In the genomic region with DNA sequence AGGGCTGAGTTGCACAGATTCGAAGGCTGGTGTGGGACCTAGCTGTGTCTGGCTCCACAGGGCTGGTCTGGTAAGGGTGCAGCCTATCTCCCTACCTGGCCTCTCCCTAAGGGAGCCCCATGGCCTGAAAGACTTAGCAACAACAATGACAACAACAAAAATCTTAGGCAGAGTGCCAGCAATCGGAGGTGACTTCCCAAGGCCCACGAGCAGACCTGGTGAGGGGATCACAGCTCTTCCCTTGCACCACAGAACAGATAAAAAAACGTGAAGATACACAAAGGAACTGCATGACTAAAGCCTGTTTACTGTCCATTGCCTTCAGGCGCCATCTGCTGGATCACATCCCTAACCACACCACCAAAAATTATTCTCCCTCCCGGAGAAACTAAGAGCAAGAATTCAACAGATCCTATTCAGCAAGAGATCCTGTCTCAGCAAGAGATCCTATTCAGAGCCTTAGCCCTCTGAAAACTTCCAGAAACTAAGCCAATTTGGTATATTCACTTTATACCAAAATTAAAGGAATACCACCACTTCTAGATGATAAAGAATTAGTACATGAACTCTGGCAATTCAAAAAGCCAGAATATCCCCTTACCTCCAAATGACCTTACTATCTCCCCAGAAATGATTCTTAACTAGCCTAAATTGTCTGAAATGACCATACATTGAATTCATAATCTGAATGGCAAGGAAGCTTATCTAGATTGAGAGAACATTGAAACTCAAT, we compare ENCODE assay signal across 1 cellular context.
TF ChIP-seq lines count a peak whose summit lies in the region.

No MANE protein-coding gene starts in this region.

TF ChIP-seq in WTC11, 78 proteins besides CTCF, POLR2A, EP300 and RAD21 (continued from another document):
- TF ChIP-seq, protein P1, sequence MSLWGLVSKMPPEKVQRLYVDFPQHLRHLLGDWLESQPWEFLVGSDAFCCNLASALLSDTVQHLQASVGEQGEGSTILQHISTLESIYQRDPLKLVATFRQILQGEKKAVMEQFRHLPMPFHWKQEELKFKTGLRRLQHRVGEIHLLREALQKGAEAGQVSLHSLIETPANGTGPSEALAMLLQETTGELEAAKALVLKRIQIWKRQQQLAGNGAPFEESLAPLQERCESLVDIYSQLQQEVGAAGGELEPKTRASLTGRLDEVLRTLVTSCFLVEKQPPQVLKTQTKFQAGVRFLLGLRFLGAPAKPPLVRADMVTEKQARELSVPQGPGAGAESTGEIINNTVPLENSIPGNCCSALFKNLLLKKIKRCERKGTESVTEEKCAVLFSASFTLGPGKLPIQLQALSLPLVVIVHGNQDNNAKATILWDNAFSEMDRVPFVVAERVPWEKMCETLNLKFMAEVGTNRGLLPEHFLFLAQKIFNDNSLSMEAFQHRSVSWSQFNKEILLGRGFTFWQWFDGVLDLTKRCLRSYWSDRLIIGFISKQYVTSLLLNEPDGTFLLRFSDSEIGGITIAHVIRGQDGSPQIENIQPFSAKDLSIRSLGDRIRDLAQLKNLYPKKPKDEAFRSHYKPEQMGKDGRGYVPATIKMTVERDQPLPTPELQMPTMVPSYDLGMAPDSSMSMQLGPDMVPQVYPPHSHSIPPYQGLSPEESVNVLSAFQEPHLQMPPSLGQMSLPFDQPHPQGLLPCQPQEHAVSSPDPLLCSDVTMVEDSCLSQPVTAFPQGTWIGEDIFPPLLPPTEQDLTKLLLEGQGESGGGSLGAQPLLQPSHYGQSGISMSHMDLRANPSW (CRISPR knock-in tag; conservative IDR thresholded peaks at IDR 0.05; ENCODE audit: low read depth), result no peak
- TF ChIP-seq RELA (CRISPR knock-in tag; IDR thresholded peaks at IDR 0.05; ENCODE audit: borderline replicate concordance) (no peak), ZBTB21 (CRISPR knock-in tag; IDR thresholded peaks at IDR 0.05; ENCODE audit: borderline replicate concordance) (no peak), HMGA2 (CRISPR knock-in tag; IDR thresholded peaks at IDR 0.05) (no peak), SP1 (CRISPR knock-in tag; conservative IDR thresholded peaks at IDR 0.05) (no peak)
